Comparison of ENCODE assay signal across 10 cellular contexts in the genomic region with DNA sequence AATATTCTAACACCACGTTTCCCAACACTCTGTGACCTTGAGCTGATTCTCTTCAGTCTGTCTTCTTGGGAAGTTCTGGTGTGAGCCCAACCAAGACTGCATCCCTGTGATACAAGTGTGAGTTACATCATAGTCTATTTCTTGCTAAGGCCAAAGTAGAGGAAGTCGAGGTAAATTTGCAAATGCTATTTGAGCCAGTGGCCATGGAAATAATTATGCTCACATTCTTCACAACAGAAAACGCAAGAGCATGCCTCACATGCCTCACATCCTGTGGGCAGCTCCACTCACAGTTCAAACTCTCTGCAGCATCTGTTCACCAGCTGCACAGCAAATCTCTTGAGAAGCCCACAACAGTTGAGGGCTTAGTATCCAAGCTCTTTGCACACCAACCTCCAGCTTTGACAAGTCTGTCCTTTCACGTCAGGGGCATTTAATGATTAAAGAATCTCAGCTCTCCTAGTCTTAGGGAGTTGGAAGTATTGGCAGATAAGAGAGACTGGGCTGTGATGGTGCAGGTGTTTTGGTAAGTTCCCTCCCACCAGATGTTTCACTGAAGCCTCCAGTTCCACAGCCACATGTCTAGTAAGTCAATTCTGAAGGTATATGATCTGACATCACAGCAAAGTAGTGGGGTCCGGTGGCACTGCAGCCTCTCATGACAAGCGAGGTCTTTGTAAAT.
DNase-seq lines count a peak whose midpoint lies in the region; ATAC-seq and TF ChIP-seq lines count a peak whose summit lies in the region.
"Had no signal": no experiment of that assay in that cellular context is flagged by ENCODE, and none has a peak within 500 bp of the region (broad histone marks: within the 10 kb centered on the region; RNA-seq: fewer than 3 reads in every experiment).

No MANE protein-coding gene starts in this region.

- H3K27me3 ChIP-seq in left ventricle myocardium inferior (ENCODE audit: low read depth): peaks cover 9% of the 10 kb centered on the region

- no peaks in the 10 kb centered on the region for H3K36me3 ChIP-seq in left ventricle myocardium inferior

- H3K4me1 ChIP-seq in left ventricle myocardium inferior: no peaks in the 10 kb centered on the region

- H3K4me3 ChIP-seq in left ventricle myocardium inferior: no peak overlapping the region

- TF ChIP-seq CTCF in left ventricle myocardium inferior (IDR thresholded peaks at IDR 0.05; ENCODE audit: borderline replicate concordance): no peak

- ATAC-seq in GM19397 (IDR thresholded peaks at IDR 0.05; ENCODE audit: unreplicated experiment) (peak; percentile 79), SK-N-SH treated with all-trans-retinoic acid at 6 μM for 48 hours (peak; percentile 77), GM21825 (IDR thresholded peaks at IDR 0.05; ENCODE audit: unreplicated experiment) (no peak), HG02588 (IDR thresholded peaks at IDR 0.05; ENCODE audit: unreplicated experiment) (no peak)

- no peaks in the 10 kb centered on the region for H3K9me3 ChIP-seq in left ventricle myocardium inferior (replicated peaks)

- intact Hi-C loops in left ventricle myocardium inferior (cut with micrococcal nuclease): no loop called here

- peak; percentile 86 for DNase-seq in AG20443 (ENCODE audit: low spot score)
- DNase-seq in left ventricle myocardium inferior: peak; percentile 40
- no peak for DNase-seq in OCI-M1 (lab: John Stamatoyannopoulos, UW)
- DNase-seq in NCI-H1436 treated with DMSO at 0.1 percent for 48 hours (lab: John Stamatoyannopoulos, UW): no peak
- DNase-seq: Calu3, SW 1271 had no signal

- peak overlapping the region; percentile 58 for H3K27ac ChIP-seq in left ventricle myocardium inferior (replicated peaks)

TF ChIP-seq in SK-N-SH treated with all-trans-retinoic acid at 6 μM for 48 hours, 23 proteins besides CTCF, POLR2A, EP300 and RAD21:
- TF ChIP-seq ESRRG (CRISPR knock-in tag; IDR thresholded peaks at IDR 0.05) (no peak), RARB (CRISPR knock-in tag; IDR thresholded peaks at IDR 0.05) (no peak), TCF4 (CRISPR knock-in tag; IDR thresholded peaks at IDR 0.05; ENCODE audit: borderline replicate concordance) (0 out of 2 replicates have a peak, but pooled peaks have one; percentile 44), GLIS3 (CRISPR knock-in tag; IDR thresholded peaks at IDR 0.05) (no peak), ZNF70 (CRISPR knock-in tag; IDR thresholded peaks at IDR 0.05) (no peak)
- TF ChIP-seq, protein P1, sequence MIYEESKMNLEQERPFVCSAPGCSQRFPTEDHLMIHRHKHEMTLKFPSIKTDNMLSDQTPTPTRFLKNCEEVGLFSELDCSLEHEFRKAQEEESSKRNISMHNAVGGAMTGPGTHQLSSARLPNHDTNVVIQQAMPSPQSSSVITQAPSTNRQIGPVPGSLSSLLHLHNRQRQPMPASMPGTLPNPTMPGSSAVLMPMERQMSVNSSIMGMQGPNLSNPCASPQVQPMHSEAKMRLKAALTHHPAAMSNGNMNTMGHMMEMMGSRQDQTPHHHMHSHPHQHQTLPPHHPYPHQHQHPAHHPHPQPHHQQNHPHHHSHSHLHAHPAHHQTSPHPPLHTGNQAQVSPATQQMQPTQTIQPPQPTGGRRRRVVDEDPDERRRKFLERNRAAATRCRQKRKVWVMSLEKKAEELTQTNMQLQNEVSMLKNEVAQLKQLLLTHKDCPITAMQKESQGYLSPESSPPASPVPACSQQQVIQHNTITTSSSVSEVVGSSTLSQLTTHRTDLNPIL (CRISPR knock-in tag; IDR thresholded peaks at IDR 0.05; ENCODE audit: low read depth): no peak
- TF ChIP-seq, protein P2, sequence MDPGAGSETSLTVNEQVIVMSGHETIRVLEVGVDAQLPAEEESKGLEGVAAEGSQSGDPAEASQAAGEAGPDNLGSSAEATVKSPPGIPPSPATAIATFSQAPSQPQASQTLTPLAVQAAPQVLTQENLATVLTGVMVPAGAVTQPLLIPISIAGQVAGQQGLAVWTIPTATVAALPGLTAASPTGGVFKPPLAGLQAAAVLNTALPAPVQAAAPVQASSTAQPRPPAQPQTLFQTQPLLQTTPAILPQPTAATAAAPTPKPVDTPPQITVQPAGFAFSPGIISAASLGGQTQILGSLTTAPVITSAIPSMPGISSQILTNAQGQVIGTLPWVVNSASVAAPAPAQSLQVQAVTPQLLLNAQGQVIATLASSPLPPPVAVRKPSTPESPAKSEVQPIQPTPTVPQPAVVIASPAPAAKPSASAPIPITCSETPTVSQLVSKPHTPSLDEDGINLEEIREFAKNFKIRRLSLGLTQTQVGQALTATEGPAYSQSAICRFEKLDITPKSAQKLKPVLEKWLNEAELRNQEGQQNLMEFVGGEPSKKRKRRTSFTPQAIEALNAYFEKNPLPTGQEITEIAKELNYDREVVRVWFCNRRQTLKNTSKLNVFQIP (CRISPR knock-in tag; IDR thresholded peaks at IDR 0.05; ENCODE audit: borderline replicate concordance, low read depth): no peak
- TF ChIP-seq, protein P3, sequence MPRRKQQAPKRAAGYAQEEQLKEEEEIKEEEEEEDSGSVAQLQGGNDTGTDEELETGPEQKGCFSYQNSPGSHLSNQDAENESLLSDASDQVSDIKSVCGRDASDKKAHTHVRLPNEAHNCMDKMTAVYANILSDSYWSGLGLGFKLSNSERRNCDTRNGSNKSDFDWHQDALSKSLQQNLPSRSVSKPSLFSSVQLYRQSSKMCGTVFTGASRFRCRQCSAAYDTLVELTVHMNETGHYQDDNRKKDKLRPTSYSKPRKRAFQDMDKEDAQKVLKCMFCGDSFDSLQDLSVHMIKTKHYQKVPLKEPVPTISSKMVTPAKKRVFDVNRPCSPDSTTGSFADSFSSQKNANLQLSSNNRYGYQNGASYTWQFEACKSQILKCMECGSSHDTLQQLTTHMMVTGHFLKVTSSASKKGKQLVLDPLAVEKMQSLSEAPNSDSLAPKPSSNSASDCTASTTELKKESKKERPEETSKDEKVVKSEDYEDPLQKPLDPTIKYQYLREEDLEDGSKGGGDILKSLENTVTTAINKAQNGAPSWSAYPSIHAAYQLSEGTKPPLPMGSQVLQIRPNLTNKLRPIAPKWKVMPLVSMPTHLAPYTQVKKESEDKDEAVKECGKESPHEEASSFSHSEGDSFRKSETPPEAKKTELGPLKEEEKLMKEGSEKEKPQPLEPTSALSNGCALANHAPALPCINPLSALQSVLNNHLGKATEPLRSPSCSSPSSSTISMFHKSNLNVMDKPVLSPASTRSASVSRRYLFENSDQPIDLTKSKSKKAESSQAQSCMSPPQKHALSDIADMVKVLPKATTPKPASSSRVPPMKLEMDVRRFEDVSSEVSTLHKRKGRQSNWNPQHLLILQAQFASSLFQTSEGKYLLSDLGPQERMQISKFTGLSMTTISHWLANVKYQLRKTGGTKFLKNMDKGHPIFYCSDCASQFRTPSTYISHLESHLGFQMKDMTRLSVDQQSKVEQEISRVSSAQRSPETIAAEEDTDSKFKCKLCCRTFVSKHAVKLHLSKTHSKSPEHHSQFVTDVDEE (CRISPR knock-in tag; IDR thresholded peaks at IDR 0.05): no peak
- TF ChIP-seq, protein P4, sequence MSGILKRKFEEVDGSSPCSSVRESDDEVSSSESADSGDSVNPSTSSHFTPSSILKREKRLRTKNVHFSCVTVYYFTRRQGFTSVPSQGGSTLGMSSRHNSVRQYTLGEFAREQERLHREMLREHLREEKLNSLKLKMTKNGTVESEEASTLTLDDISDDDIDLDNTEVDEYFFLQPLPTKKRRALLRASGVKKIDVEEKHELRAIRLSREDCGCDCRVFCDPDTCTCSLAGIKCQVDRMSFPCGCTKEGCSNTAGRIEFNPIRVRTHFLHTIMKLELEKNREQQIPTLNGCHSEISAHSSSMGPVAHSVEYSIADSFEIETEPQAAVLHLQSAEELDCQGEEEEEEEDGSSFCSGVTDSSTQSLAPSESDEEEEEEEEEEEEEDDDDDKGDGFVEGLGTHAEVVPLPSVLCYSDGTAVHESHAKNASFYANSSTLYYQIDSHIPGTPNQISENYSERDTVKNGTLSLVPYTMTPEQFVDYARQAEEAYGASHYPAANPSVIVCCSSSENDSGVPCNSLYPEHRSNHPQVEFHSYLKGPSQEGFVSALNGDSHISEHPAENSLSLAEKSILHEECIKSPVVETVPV (CRISPR knock-in tag; IDR thresholded peaks at IDR 0.05): no peak

Comparison
In these comparisons a context has a peak if more than half of its experiments do, and no peak if none do; other contexts are left out.
1. DNase-seq: peak in AG20443 (single experiment) and left ventricle myocardium inferior (single experiment); none in OCI-M1 (single experiment) and NCI-H1436 treated with DMSO at 0.1 percent for 48 hours (single experiment).
2. ATAC-seq: peak in GM19397 (single experiment) and SK-N-SH treated with all-trans-retinoic acid at 6 μM for 48 hours (single experiment); none in GM21825 (single experiment) and HG02588 (single experiment).